18 cellular contexts compared by ENCODE assay signal in genomic region chr11:44192015-44192380, GRCh38.
"Had no signal": no experiment of that assay in that cellular context is flagged by ENCODE, and none has a peak within 500 bp of the region (broad histone marks: within the 10 kb centered on the region; RNA-seq: fewer than 3 reads in every experiment).

No MANE protein-coding gene starts in this region.

- H3K9me3 ChIP-seq: colonic mucosa, pancreas, testis had no signal

- DNase-seq: activated B cell treated with CpG ODN at 0.5 μM for 24 hours; activated CD4-positive, alpha-beta T cell treated with anti-CD3 and anti-CD28 coated beads, Interleukin-2, amount 10 ng/mL, durations not matched to agents 7 days and 5 days; activated effector memory CD4-positive, alpha-beta T cell treated with anti-CD3 and anti-CD28 coated beads, Interleukin-2, amount 50 U/mL, for 16 hours; colonic mucosa; gastrocnemius medialis; head of caudate nucleus; left ventricle myocardium inferior; pancreas; stimulated activated CD4-positive, alpha-beta T cell treated with anti-CD3 and anti-CD28 coated beads, Interleukin-4, amount 100 ng/mL, for 1 hour; stomach; testis; upper lobe of right lung had no signal

- H3K4me2 ChIP-seq: smooth muscle cell had no signal

- H3K4me3 ChIP-seq: ascending aorta, colonic mucosa, gastrocnemius medialis, left ventricle myocardium inferior, pancreas, smooth muscle cell, stomach, testis, upper lobe of right lung had no signal

- H3K4me3 Mint-ChIP-seq: activated B cell treated with CpG ODN at 0.5 μM for 24 hours; activated CD4-positive, alpha-beta T cell treated with anti-CD3 and anti-CD28 coated beads, Interleukin-2, amount 10 ng/mL, durations not matched to agents 7 days and 5 days; activated naive CD4-positive, alpha-beta T cell treated with anti-CD3 and anti-CD28 coated beads, Interleukin-2, amount 50 U/mL, for 24 hours; central memory CD8-positive, alpha-beta T cell; memory B cell had no signal

- H3K27ac Mint-ChIP-seq: activated B cell treated with CpG ODN at 0.5 μM for 24 hours; activated CD4-positive, alpha-beta T cell treated with anti-CD3 and anti-CD28 coated beads, Interleukin-2, amount 10 ng/mL, durations not matched to agents 7 days and 5 days; activated naive CD4-positive, alpha-beta T cell treated with anti-CD3 and anti-CD28 coated beads, Interleukin-2, amount 50 U/mL, for 24 hours; memory B cell had no signal

- H3K27me3 ChIP-seq: ascending aorta, colonic mucosa, gastrocnemius medialis, pancreas, stomach, testis, upper lobe of right lung had no signal

- H3K36me3 ChIP-seq: colonic mucosa, pancreas, upper lobe of right lung had no signal

- H3K4me1 Mint-ChIP-seq: activated B cell treated with CpG ODN at 0.5 μM for 24 hours, memory B cell had no signal

- H3K27ac ChIP-seq: ascending aorta, colonic mucosa, gastrocnemius medialis, left ventricle myocardium inferior, pancreas, stomach, testis, upper lobe of right lung had no signal

- H3K27me3 Mint-ChIP-seq: activated B cell treated with CpG ODN at 0.5 μM for 24 hours; activated CD4-positive, alpha-beta T cell treated with anti-CD3 and anti-CD28 coated beads, Interleukin-2, amount 10 ng/mL, durations not matched to agents 7 days and 5 days; activated naive CD4-positive, alpha-beta T cell treated with anti-CD3 and anti-CD28 coated beads, Interleukin-2, amount 50 U/mL, for 24 hours; central memory CD8-positive, alpha-beta T cell; memory B cell had no signal

- ATAC-seq: gastrocnemius medialis, pancreas, sciatic nerve, upper lobe of right lung had no signal

- H3K4me1 ChIP-seq: ascending aorta, colonic mucosa, pancreas, testis, upper lobe of right lung had no signal
